ENCODE assay signal across 1 cellular context in the genomic region with DNA sequence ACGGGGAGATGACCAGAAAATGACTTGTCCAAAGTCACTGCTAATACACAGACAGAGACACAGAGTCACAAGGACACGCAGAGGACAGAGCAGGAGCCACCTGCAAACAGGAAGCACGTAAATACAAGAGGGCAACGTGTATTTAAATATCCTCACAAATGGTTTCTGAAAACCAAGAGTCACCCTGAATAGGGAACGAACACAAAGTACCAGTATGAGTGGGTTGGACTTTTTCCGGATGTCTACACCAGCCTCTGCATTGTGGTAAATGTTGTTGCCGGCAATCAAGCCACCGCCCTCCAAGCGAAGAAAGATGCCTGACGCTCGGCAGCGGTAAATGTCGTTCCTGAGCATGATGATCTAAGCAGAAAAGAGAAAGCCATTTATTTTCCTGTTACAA.
TF ChIP-seq lines count a peak whose summit lies in the region.

No MANE protein-coding gene starts in this region.

TF ChIP-seq in GM12878, 131 proteins besides CTCF, POLR2A, EP300 and RAD21 (continues in another document):
- TF ChIP-seq, protein P1, sequence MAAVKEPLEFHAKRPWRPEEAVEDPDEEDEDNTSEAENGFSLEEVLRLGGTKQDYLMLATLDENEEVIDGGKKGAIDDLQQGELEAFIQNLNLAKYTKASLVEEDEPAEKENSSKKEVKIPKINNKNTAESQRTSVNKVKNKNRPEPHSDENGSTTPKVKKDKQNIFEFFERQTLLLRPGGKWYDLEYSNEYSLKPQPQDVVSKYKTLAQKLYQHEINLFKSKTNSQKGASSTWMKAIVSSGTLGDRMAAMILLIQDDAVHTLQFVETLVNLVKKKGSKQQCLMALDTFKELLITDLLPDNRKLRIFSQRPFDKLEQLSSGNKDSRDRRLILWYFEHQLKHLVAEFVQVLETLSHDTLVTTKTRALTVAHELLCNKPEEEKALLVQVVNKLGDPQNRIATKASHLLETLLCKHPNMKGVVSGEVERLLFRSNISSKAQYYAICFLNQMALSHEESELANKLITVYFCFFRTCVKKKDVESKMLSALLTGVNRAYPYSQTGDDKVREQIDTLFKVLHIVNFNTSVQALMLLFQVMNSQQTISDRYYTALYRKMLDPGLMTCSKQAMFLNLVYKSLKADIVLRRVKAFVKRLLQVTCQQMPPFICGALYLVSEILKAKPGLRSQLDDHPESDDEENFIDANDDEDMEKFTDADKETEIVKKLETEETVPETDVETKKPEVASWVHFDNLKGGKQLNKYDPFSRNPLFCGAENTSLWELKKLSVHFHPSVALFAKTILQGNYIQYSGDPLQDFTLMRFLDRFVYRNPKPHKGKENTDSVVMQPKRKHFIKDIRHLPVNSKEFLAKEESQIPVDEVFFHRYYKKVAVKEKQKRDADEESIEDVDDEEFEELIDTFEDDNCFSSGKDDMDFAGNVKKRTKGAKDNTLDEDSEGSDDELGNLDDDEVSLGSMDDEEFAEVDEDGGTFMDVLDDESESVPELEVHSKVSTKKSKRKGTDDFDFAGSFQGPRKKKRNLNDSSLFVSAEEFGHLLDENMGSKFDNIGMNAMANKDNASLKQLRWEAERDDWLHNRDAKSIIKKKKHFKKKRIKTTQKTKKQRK (IDR thresholded peaks at IDR 0.05; ENCODE audit: low read depth, low read length) = no peak
- TF ChIP-seq SMC3 (IDR thresholded peaks at IDR 0.05; ENCODE audit: borderline replicate concordance, low read length) (no peak), CHD4 (IDR thresholded peaks at IDR 0.05) (no peak), MEF2B (IDR thresholded peaks at IDR 0.05; ENCODE audit: partially characterized antibody, poor library complexity, severe bottlenecking) (peak; percentile 68), ESRRA (IDR thresholded peaks at IDR 0.05; ENCODE audit: low read length) (peak; percentile 91; the same call in 1 of the 2 replicates), SKIL (IDR thresholded peaks at IDR 0.05; ENCODE audit: low read depth, poor library complexity, severe bottlenecking) (peak; percentile 69), GABPA (IDR thresholded peaks at IDR 0.05; ENCODE audit: low read depth) (peak; percentile 53; the same call in 1 of the 2 replicates), MTA2 (IDR thresholded peaks at IDR 0.05; ENCODE audit: low read depth) (peak; percentile 6; the same call in 1 of the 2 replicates), PRDM15 (CRISPR knock-in tag; IDR thresholded peaks at IDR 0.05) (no peak), IKZF1 (conservative IDR thresholded peaks at IDR 0.05) (no peak; the same call in 1 of the 2 replicates), RELA (IDR thresholded peaks at IDR 0.05; ENCODE audit: borderline replicate concordance, partially characterized antibody) (peak; percentile 10), RAD51 (IDR thresholded peaks at IDR 0.05) (no peak), SP1 (IDR thresholded peaks at IDR 0.05; ENCODE audit: low read depth, low read length) (peak; percentile 10), MTA3 (IDR thresholded peaks at IDR 0.05; ENCODE audit: borderline replicate concordance, low read length) (peak; percentile 70; the same call in 1 of the 2 replicates), PML (IDR thresholded peaks at IDR 0.05; ENCODE audit: low read length) (0 out of 2 replicates have a peak, but pooled peaks have one; percentile 18), SRF (IDR thresholded peaks at IDR 0.05; ENCODE audit: low read depth in 2 of 2, low read length in 2 of 2) (no peak), RFX5 (IDR thresholded peaks at IDR 0.05; ENCODE audit: low read depth, low read length) (no peak), PAX5 (IDR thresholded peaks at IDR 0.05; ENCODE audit: borderline replicate concordance, low read depth, low read length) (no peak; the same call in 1 of the 2 replicates), CUX1 (IDR thresholded peaks at IDR 0.05; ENCODE audit: insufficient replicate concordance, low read depth, low read length) (no peak), IKZF2 (IDR thresholded peaks at IDR 0.05) (0 out of 4 replicates have a peak, but pooled peaks have one; percentile 48 to 56), SPI1 (IDR thresholded peaks at IDR 0.05; ENCODE audit: borderline replicate concordance, insufficient read depth, low read depth, low read length) (no peak), SIX5 (IDR thresholded peaks at IDR 0.05; ENCODE audit: low read depth, low read length, severe bottlenecking) (no peak), YY1 (IDR thresholded peaks at IDR 0.05; ENCODE audit: low read depth, low read length) (peak; percentile 50; the same call in 1 of the 2 replicates), TBL1XR1 (IDR thresholded peaks at IDR 0.05; ENCODE audit: low read depth, low read length) (0 out of 2 replicates have a peak, but pooled peaks have one; percentile 45), MEF2A (IDR thresholded peaks at IDR 0.05; ENCODE audit: insufficient read depth, low read depth, low read length) (peak; percentile 50; the same call in 1 of the 2 replicates), POLR2AphosphoS2 (IDR thresholded peaks at IDR 0.05; ENCODE audit: low read depth, low read length) (no peak), JUNB (IDR thresholded peaks at IDR 0.05) (peak; percentile 47)
- TF ChIP-seq, protein P2, sequence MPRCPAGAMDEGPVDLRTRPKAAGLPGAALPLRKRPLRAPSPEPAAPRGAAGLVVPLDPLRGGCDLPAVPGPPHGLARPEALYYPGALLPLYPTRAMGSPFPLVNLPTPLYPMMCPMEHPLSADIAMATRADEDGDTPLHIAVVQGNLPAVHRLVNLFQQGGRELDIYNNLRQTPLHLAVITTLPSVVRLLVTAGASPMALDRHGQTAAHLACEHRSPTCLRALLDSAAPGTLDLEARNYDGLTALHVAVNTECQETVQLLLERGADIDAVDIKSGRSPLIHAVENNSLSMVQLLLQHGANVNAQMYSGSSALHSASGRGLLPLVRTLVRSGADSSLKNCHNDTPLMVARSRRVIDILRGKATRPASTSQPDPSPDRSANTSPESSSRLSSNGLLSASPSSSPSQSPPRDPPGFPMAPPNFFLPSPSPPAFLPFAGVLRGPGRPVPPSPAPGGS (IDR thresholded peaks at IDR 0.05; ENCODE audit: borderline replicate concordance, insufficient read depth, low read depth, low read length, poor library complexity, severe bottlenecking) = peak; percentile 63
- TF ChIP-seq, protein P3, sequence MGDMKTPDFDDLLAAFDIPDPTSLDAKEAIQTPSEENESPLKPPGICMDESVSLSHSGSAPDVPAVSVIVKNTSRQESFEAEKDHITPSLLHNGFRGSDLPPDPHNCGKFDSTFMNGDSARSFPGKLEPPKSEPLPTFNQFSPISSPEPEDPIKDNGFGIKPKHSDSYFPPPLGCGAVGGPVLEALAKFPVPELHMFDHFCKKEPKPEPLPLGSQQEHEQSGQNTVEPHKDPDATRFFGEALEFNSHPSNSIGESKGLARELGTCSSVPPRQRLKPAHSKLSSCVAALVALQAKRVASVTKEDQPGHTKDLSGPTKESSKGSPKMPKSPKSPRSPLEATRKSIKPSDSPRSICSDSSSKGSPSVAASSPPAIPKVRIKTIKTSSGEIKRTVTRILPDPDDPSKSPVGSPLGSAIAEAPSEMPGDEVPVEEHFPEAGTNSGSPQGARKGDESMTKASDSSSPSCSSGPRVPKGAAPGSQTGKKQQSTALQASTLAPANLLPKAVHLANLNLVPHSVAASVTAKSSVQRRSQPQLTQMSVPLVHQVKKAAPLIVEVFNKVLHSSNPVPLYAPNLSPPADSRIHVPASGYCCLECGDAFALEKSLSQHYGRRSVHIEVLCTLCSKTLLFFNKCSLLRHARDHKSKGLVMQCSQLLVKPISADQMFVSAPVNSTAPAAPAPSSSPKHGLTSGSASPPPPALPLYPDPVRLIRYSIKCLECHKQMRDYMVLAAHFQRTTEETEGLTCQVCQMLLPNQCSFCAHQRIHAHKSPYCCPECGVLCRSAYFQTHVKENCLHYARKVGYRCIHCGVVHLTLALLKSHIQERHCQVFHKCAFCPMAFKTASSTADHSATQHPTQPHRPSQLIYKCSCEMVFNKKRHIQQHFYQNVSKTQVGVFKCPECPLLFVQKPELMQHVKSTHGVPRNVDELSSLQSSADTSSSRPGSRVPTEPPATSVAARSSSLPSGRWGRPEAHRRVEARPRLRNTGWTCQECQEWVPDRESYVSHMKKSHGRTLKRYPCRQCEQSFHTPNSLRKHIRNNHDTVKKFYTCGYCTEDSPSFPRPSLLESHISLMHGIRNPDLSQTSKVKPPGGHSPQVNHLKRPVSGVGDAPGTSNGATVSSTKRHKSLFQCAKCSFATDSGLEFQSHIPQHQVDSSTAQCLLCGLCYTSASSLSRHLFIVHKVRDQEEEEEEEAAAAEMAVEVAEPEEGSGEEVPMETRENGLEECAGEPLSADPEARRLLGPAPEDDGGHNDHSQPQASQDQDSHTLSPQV (IDR thresholded peaks at IDR 0.05) = no peak
- TF ChIP-seq, protein P4, sequence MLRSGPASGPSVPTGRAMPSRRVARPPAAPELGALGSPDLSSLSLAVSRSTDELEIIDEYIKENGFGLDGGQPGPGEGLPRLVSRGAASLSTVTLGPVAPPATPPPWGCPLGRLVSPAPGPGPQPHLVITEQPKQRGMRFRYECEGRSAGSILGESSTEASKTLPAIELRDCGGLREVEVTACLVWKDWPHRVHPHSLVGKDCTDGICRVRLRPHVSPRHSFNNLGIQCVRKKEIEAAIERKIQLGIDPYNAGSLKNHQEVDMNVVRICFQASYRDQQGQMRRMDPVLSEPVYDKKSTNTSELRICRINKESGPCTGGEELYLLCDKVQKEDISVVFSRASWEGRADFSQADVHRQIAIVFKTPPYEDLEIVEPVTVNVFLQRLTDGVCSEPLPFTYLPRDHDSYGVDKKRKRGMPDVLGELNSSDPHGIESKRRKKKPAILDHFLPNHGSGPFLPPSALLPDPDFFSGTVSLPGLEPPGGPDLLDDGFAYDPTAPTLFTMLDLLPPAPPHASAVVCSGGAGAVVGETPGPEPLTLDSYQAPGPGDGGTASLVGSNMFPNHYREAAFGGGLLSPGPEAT (IDR thresholded peaks at IDR 0.05; ENCODE audit: low read depth) = peak; percentile 24; the same call in 1 of the 2 replicates
